ENCODE assay signal across 18 cellular contexts in genomic region chr1:8218351-8219092, GRCh38.
DNase-seq lines count a peak whose midpoint lies in the region; ATAC-seq lines count a peak whose summit lies in the region.
"Had no signal": no experiment of that assay in that cellular context is flagged by ENCODE, and none has a peak within 500 bp of the region (broad histone marks: within the 10 kb centered on the region; RNA-seq: fewer than 3 reads in every experiment).

No MANE protein-coding gene starts in this region.

- H2AK5ac ChIP-seq in neuronal stem cell (ENCODE audit: low read depth, low read length), result no peak overlapping the region

- DNase-seq in GF-D8 (lab: John Stamatoyannopoulos, UW), result peak; percentile 27
- DNase-seq in NOMO-1 treated with dmso at 0.1 percent for 144 hours (lab: John Stamatoyannopoulos, UW; ENCODE audit: unreplicated experiment), result peak; percentile 12
- DNase-seq in neuronal stem cell (ENCODE audit: low spot score), result no peak
- DNase-seq in stimulated activated naive CD8-positive, alpha-beta T cell treated with anti-CD3 and anti-CD28 coated beads, Interleukin-15, amount 100 ng/mL, for 72 hours, result no peak
- no peak for DNase-seq in GM19238 (ENCODE audit: insufficient read length, low spot score)
- DNase-seq in cerebellar nuclear complex (lab: John Stamatoyannopoulos, UW), result no peak
- DNase-seq in NCI-H1105 treated with DMSO at 0.1 percent for 48 hours (lab: John Stamatoyannopoulos, UW), result no peak
- DNase-seq: activated CD4-positive, CD25-positive, alpha-beta regulatory T cell; amniotic stem cell; CD4-positive, CD25-positive, alpha-beta regulatory T cell; left cardiac atrium; naive thymus-derived CD8-positive, alpha-beta T cell; NCI-H1092 treated with DMSO at 0.1 percent for 48 hours; NCI-H510A; stomach had no signal

- no peak overlapping the region for H4K8ac ChIP-seq in neuronal stem cell (ENCODE audit: low read depth, low read length)

- no peaks in the 10 kb centered on the region for H3K36me3 ChIP-seq in neuronal stem cell (replicated peaks in 1 of 2; ENCODE audit: control insufficient read depth in 2 of 2, insufficient read depth in 2 of 2, low read length in 2 of 2)
- H3K36me3 ChIP-seq: HAP-1, SJSA1, stomach had no signal

- H4K91ac ChIP-seq in neuronal stem cell (ENCODE audit: low read depth, low read length, poor library complexity), result no peak overlapping the region

- peaks cover 0 to 4% of the 10 kb centered on the region in 2 donors for H3K4me1 ChIP-seq in neuronal stem cell (ENCODE audit: control insufficient read depth in 2 of 2, insufficient read depth in 1 of 2, low read depth in 1 of 2, low read length in 2 of 2)
- H3K4me1 ChIP-seq: HAP-1 had no signal

- H3K4me3 Mint-ChIP-seq in dendritic cell treated with granulocyte-macrophage colony-stimulating factor and Interleukin-4, amounts not matched to agents 40 ng/mL and 50 ng/mL, for 4 days, result no peak overlapping the region
- H3K4me3 Mint-ChIP-seq in stimulated activated naive CD8-positive, alpha-beta T cell treated with anti-CD3 and anti-CD28 coated beads, Interleukin-15, amount 100 ng/mL, for 72 hours, result no peak overlapping the region

- H3K4me1 Mint-ChIP-seq in dendritic cell treated with granulocyte-macrophage colony-stimulating factor and Interleukin-4, amounts not matched to agents 40 ng/mL and 50 ng/mL, for 4 days (ENCODE audit: low read depth), result peaks cover 43% of the 10 kb centered on the region
- H3K4me1 Mint-ChIP-seq in stimulated activated naive CD8-positive, alpha-beta T cell treated with anti-CD3 and anti-CD28 coated beads, Interleukin-15, amount 100 ng/mL, for 72 hours, result peaks cover 47% of the 10 kb centered on the region

- H3K9ac ChIP-seq in neuronal stem cell (ENCODE audit: low read depth, low read length, poor library complexity), result no peak overlapping the region

- H3K79me1 ChIP-seq in neuronal stem cell (ENCODE audit: low read depth, low read length), result no peaks in the 10 kb centered on the region

- no peak overlapping the region for H3K4ac ChIP-seq in neuronal stem cell (ENCODE audit: low read length)

- no CpG with 5 or more reads among the region's 10 CpGs for WGBS in neuronal stem cell (ENCODE audit: extremely low coverage in 2 of 2, insufficient read length in 2 of 2, insufficient replicate concordance in 1 of 2), 2 donors

- H3K4me3 ChIP-seq in neuronal stem cell (ENCODE audit: low read length in 2 of 2), result no peak overlapping the region
- H3K4me3 ChIP-seq: HAP-1, SJSA1 had no signal

- H3K14ac ChIP-seq in neuronal stem cell (ENCODE audit: low read length), result no peak overlapping the region

- H2BK15ac ChIP-seq in neuronal stem cell (ENCODE audit: low read length), result peak overlapping the region; percentile 42

- intact Hi-C loops in dendritic cell treated with granulocyte-macrophage colony-stimulating factor and Interleukin-4, amounts not matched to agents 40 ng/mL and 50 ng/mL, for 4 days (cut with micrococcal nuclease), result no loop called here

- H3K27ac ChIP-seq in neuronal stem cell (replicated peaks; ENCODE audit: low read length), result no peak overlapping the region
- H3K27ac ChIP-seq: SJSA1 had no signal

- H3K4me2 ChIP-seq in neuronal stem cell (ENCODE audit: insufficient read depth, low read length, poor library complexity, severe bottlenecking), result no peak overlapping the region

- H2BK12ac ChIP-seq in neuronal stem cell (ENCODE audit: low read length), result no peak overlapping the region

- no peaks in the 10 kb centered on the region for H3K9me3 Mint-ChIP-seq in dendritic cell treated with granulocyte-macrophage colony-stimulating factor and Interleukin-4, amounts not matched to agents 40 ng/mL and 50 ng/mL, for 4 days
- H3K9me3 Mint-ChIP-seq in stimulated activated naive CD8-positive, alpha-beta T cell treated with anti-CD3 and anti-CD28 coated beads, Interleukin-15, amount 100 ng/mL, for 72 hours, result no peaks in the 10 kb centered on the region
- H3K9me3 Mint-ChIP-seq: CD4-positive, CD25-positive, alpha-beta regulatory T cell; naive thymus-derived CD8-positive, alpha-beta T cell had no signal

- H3K23ac ChIP-seq in neuronal stem cell (ENCODE audit: low read depth, low read length, poor library complexity), result no peak overlapping the region

- H2BK120ac ChIP-seq in neuronal stem cell (ENCODE audit: low read depth, low read length), result no peak overlapping the region

- H3K27me3 ChIP-seq in neuronal stem cell (ENCODE audit: control insufficient read depth in 3 of 3, insufficient read depth in 3 of 3, low read depth in 1 of 3, low read length in 3 of 3), result peaks cover 0 to 21% (median 0%) of the 10 kb centered on the region in 3 experiments
- H3K27me3 ChIP-seq: SJSA1, stomach had no signal

- peak overlapping the region; percentile 69 for H3K27ac Mint-ChIP-seq in dendritic cell treated with granulocyte-macrophage colony-stimulating factor and Interleukin-4, amounts not matched to agents 40 ng/mL and 50 ng/mL, for 4 days
- no peak overlapping the region for H3K27ac Mint-ChIP-seq in stimulated activated naive CD8-positive, alpha-beta T cell treated with anti-CD3 and anti-CD28 coated beads, Interleukin-15, amount 100 ng/mL, for 72 hours

- no peak overlapping the region for H2AFZ ChIP-seq in neuronal stem cell (ENCODE audit: low read length)

- peaks cover 0 to 1% of the 10 kb centered on the region in 2 donors for H3K9me3 ChIP-seq in neuronal stem cell (replicated peaks in 1 of 2; ENCODE audit: control insufficient read depth in 2 of 2, insufficient read depth in 1 of 2, low read depth in 1 of 2, low read length in 2 of 2)
- H3K9me3 ChIP-seq: HAP-1, SJSA1, stomach had no signal

- ATAC-seq in stimulated activated naive CD8-positive, alpha-beta T cell treated with anti-CD3 and anti-CD28 coated beads, Interleukin-15, amount 100 ng/mL, for 72 hours, result no peak
- ATAC-seq: naive thymus-derived CD8-positive, alpha-beta T cell had no signal

- H2BK5ac ChIP-seq in neuronal stem cell (ENCODE audit: low read length), result no peak overlapping the region

- H3K18ac ChIP-seq in neuronal stem cell (ENCODE audit: low read length), result no peak overlapping the region

- H3K27me3 Mint-ChIP-seq in dendritic cell treated with granulocyte-macrophage colony-stimulating factor and Interleukin-4, amounts not matched to agents 40 ng/mL and 50 ng/mL, for 4 days, result peaks cover 31% of the 10 kb centered on the region
- H3K27me3 Mint-ChIP-seq in stimulated activated naive CD8-positive, alpha-beta T cell treated with anti-CD3 and anti-CD28 coated beads, Interleukin-15, amount 100 ng/mL, for 72 hours, result peaks cover 79% of the 10 kb centered on the region

- H3K36me3 Mint-ChIP-seq in dendritic cell treated with granulocyte-macrophage colony-stimulating factor and Interleukin-4, amounts not matched to agents 40 ng/mL and 50 ng/mL, for 4 days (ENCODE audit: low read depth), result no peaks in the 10 kb centered on the region
- H3K36me3 Mint-ChIP-seq: CD4-positive, CD25-positive, alpha-beta regulatory T cell; naive thymus-derived CD8-positive, alpha-beta T cell had no signal

Comparison
In these comparisons a context has a peak if more than half of its experiments do, and no peak if none do; other contexts are left out.
1. DNase-seq: peak in GF-D8 (single experiment) and NOMO-1 treated with dmso at 0.1 percent for 144 hours (single experiment); none in neuronal stem cell (single experiment), stimulated activated naive CD8-positive, alpha-beta T cell treated with anti-CD3 and anti-CD28 coated beads, Interleukin-15, amount 100 ng/mL, for 72 hours (0 of 2), GM19238 (single experiment), cerebellar nuclear complex (0 of 2) and NCI-H1105 treated with DMSO at 0.1 percent for 48 hours (single experiment).